ENCODE assay signal across 8 cellular contexts in genomic region chr1:43947061-43947889, GRCh38. TPM values are rescaled to one million over a fixed set of nuclear protein-coding genes. Genes with fewer than 3 reads are reported as not detected.
DNase-seq lines count a peak whose midpoint lies in the region; ATAC-seq and TF ChIP-seq lines count a peak whose summit lies in the region.

No MANE protein-coding gene starts in this region.

- no peaks in the 10 kb centered on the region for H3K9me3 Mint-ChIP-seq in endothelial cell (ENCODE audit: unreplicated experiment)
- H3K9me3 Mint-ChIP-seq in nephron, result no peaks in the 10 kb centered on the region

- H3K27me3 ChIP-seq in PC-3 (ENCODE audit: low read length), result no peaks in the 10 kb centered on the region

- TSS peak; percentile 64 for BruUV-seq in PC-3 (replicated peaks; lab: Mats Ljungman, UMichigan)

- H3K4me1 ChIP-seq in PC-3 (ENCODE audit: insufficient read depth, low read length), result peaks cover 35% of the 10 kb centered on the region

- H2AFZ ChIP-seq in PC-3 (ENCODE audit: low read length), result peak overlapping the region; percentile 86

- no peak for ATAC-seq in PC-3
- ATAC-seq in GM21367 (IDR thresholded peaks at IDR 0.05; ENCODE audit: unreplicated experiment), result no peak

- TF ChIP-seq CTCF in PC-3 (conservative IDR thresholded peaks at IDR 0.05; ENCODE audit: low read depth, low read length) (no peak), endothelial cell (IDR thresholded peaks at IDR 0.05; ENCODE audit: unreplicated experiment) (no peak), nephron (IDR thresholded peaks at IDR 0.05; ENCODE audit: unreplicated experiment in 3 of 3) (no peak)

- H3K79me2 ChIP-seq in PC-3 (ENCODE audit: low read length), result peaks cover 68% of the 10 kb centered on the region

- CTCF ChIA-PET in PC-3 (lab: Charles Lee), result interaction anchor here (2.2 kb wide), 1 partner anchor 14 kb away, joined by 7 read pairs; the partner anchor contains the start of gene ARTN

- intact Hi-C loops in PC-3 (cut with micrococcal nuclease), result loop anchor here (2.0 to 5.0 kb wide), 2 partner anchors 22 to 240 kb away; partner anchors contain the start of gene ST3GAL3

- no peaks in the 10 kb centered on the region for H4K20me1 ChIP-seq in PC-3 (ENCODE audit: low read length)

- H3K4me2 ChIP-seq in PC-3 (ENCODE audit: low read length), result peak overlapping the region; percentile 100

- peak overlapping the region; percentile 99 for H3K4me3 ChIP-seq in PC-3 (ENCODE audit: low read length)

- H3K4me1 Mint-ChIP-seq in endothelial cell (ENCODE audit: unreplicated experiment), result peaks cover 12% of the 10 kb centered on the region
- peaks cover 56% of the 10 kb centered on the region for H3K4me1 Mint-ChIP-seq in nephron

- POLR2A ChIA-PET in PC-3 (lab: Charles Lee; ENCODE audit: unreplicated experiment), result interaction anchor here (0.6 kb wide), 1 partner anchor 298 kb away, joined by 4 read pairs; the partner anchor contains the start of gene KDM4A

- no peaks in the 10 kb centered on the region for H3K9me2 ChIP-seq in PC-3 (replicated peaks; ENCODE audit: low read length)

- H3K9me3 ChIP-seq in PC-3 (ENCODE audit: low read length), result no peaks in the 10 kb centered on the region

- peaks cover 7% of the 10 kb centered on the region for H3K27me3 Mint-ChIP-seq in endothelial cell (ENCODE audit: unreplicated experiment)
- H3K27me3 Mint-ChIP-seq in nephron (ENCODE audit: low read depth), result no peaks in the 10 kb centered on the region

- H3K36me3 Mint-ChIP-seq in endothelial cell (ENCODE audit: low read depth, unreplicated experiment) (peaks cover 5% of the 10 kb centered on the region), nephron (ENCODE audit: low read depth) (peaks cover 8% of the 10 kb centered on the region)

- peak overlapping the region; percentile 97 for H3K9ac ChIP-seq in PC-3 (ENCODE audit: low read length)

- H3K27ac Mint-ChIP-seq in endothelial cell (ENCODE audit: unreplicated experiment) (peak overlapping the region; percentile 72), nephron (peak overlapping the region; percentile 91 to 97 (median 93))

- no peaks in the 10 kb centered on the region for H3F3A ChIP-seq in PC-3 (ENCODE audit: low read length, unreplicated experiment)

- DNase-seq in activated CD4-positive, alpha-beta T cell treated with anti-CD3 and anti-CD28 coated beads for 48 hours, result peak; percentile 35
- no peak for DNase-seq in activated CD4-positive, alpha-beta T cell treated with anti-CD3 and anti-CD28 coated beads for 4 hours
- no peak for DNase-seq in PC-3
- no peak for DNase-seq in endothelial cell (ENCODE audit: low spot score)
- DNase-seq in central memory CD4-positive, alpha-beta T cell, result no peak
- no peak for DNase-seq in NCI-H446 treated with DMSO at 0.1 percent for 48 hours (lab: John Stamatoyannopoulos, UW)

- peak overlapping the region; percentile 84 for H3K27ac ChIP-seq in PC-3 (ENCODE audit: low read length)

- H3K36me3 ChIP-seq in PC-3 (ENCODE audit: low read depth, low read length), result peaks cover 6% of the 10 kb centered on the region; the same call in 1 of the 2 replicates

- H3K4me3 Mint-ChIP-seq in endothelial cell (ENCODE audit: unreplicated experiment) (peak overlapping the region; percentile 94), nephron (peak overlapping the region; percentile 87 to 94 (median 90))

RNA-seq across cellular contexts. Expression of gene IPO13, which starts 0.5 kb away (rescaled TPM):
- total RNA-seq in PC-3 (2014; rRNA removed), result 33.7 and 45.4 TPM in 2 replicates
- total RNA-seq in endothelial cell (ENCODE audit: unreplicated experiment), result 31.5 TPM

RNA-seq across cellular contexts. Expression of gene ARTN, which starts 13.7 kb away (rescaled TPM):
- total RNA-seq in PC-3 (2014; rRNA removed) (35.5 and 36.0 TPM in 2 replicates), endothelial cell (ENCODE audit: unreplicated experiment) (0.67 TPM)

RNA-seq across cellular contexts. Expression of gene DPH2, which starts 22.5 kb away (rescaled TPM):
- total RNA-seq in PC-3 (2014; rRNA removed), result 46.3 and 59.0 TPM in 2 replicates
- total RNA-seq in endothelial cell (ENCODE audit: unreplicated experiment), result 17.1 TPM

RNA-seq across cellular contexts. Expression of gene ATP6V0B, which starts 27.5 kb away (rescaled TPM):
- 207 and 241 TPM in 2 replicates for total RNA-seq in PC-3 (2014; rRNA removed)
- 94.5 TPM for total RNA-seq in endothelial cell (ENCODE audit: unreplicated experiment)

RNA-seq across cellular contexts. Expression of gene B4GALT2, which starts 31.7 kb away (rescaled TPM):
- total RNA-seq in PC-3 (2014; rRNA removed), result 103 and 136 TPM in 2 replicates
- 35.4 TPM for total RNA-seq in endothelial cell (ENCODE audit: unreplicated experiment)

Comparison
In these comparisons a context has a peak if more than half of its experiments do, and no peak if none do; other contexts are left out.
1. RNA of gene ARTN, which starts 13.7 kb away (total RNA-seq): 35.5 to 36.0 TPM in PC-3; 0.67 TPM in endothelial cell (single experiment); every median in the first group is over 10 times any median in the second.